22 cellular contexts compared by ENCODE assay signal in genomic region chr18:55031576-55031975, GRCh38.
"Had no signal": no experiment of that assay in that cellular context is flagged by ENCODE, and none has a peak within 500 bp of the region (broad histone marks: within the 10 kb centered on the region; RNA-seq: fewer than 3 reads in every experiment).

No MANE protein-coding gene starts in this region.

- H3K4me1 Mint-ChIP-seq: stimulated activated effector memory CD8-positive, alpha-beta T cell treated with anti-CD3 and anti-CD28 coated beads, Interleukin-12 subunit alpha, Interleukin-12 subunit beta, amount 100 ng/mL, for 72 hours had no signal

- H3K9me3 Mint-ChIP-seq: activated T-cell treated with anti-CD3 and anti-CD28 coated beads, Interleukin-2, amount 50 U/mL, for 72 hours; stimulated activated effector memory CD8-positive, alpha-beta T cell treated with anti-CD3 and anti-CD28 coated beads, Interleukin-12 subunit alpha, Interleukin-12 subunit beta, amount 100 ng/mL, for 72 hours had no signal

- H3K4me3 Mint-ChIP-seq: activated T-cell treated with anti-CD3 and anti-CD28 coated beads, Interleukin-2, amount 50 U/mL, for 72 hours; natural killer cell treated with Interleukin-12 subunit alpha and Interleukin-12 subunit beta and Interleukin-15 and Interleukin-18, amount 100 ng/mL, for 72 hours; stimulated activated effector memory CD8-positive, alpha-beta T cell treated with anti-CD3 and anti-CD28 coated beads, Interleukin-12 subunit alpha, Interleukin-12 subunit beta, amount 100 ng/mL, for 72 hours had no signal

- H3K4me3 ChIP-seq: breast epithelium, gastroesophageal sphincter, heart right ventricle, sigmoid colon, thoracic aorta had no signal

- H3K27ac ChIP-seq: breast epithelium, gastroesophageal sphincter, heart right ventricle, sigmoid colon, thoracic aorta had no signal

- H3K27ac Mint-ChIP-seq: activated T-cell treated with anti-CD3 and anti-CD28 coated beads, Interleukin-2, amount 50 U/mL, for 72 hours; natural killer cell treated with Interleukin-12 subunit alpha and Interleukin-12 subunit beta and Interleukin-15 and Interleukin-18, amount 100 ng/mL, for 72 hours; stimulated activated effector memory CD8-positive, alpha-beta T cell treated with anti-CD3 and anti-CD28 coated beads, Interleukin-12 subunit alpha, Interleukin-12 subunit beta, amount 100 ng/mL, for 72 hours had no signal

- DNase-seq: activated CD4-positive, alpha-beta T cell treated with anti-CD3 and anti-CD28 coated beads, Interleukin-2, amount 50 U/mL, for 1 hour; activated CD4-positive, CD25-positive, alpha-beta regulatory T cell treated with anti-CD3 and anti-CD28 coated beads, Interleukin-2, amount 50 U/mL, for 72 hours; activated CD8-positive, alpha-beta memory T cell treated with anti-CD3 and anti-CD28 coated beads for 24 hours; activated CD8-positive, alpha-beta memory T cell treated with anti-CD3 and anti-CD28 coated beads, Interleukin-2, amount 50 U/mL, for 48 hours; activated effector memory CD4-positive, alpha-beta T cell treated with anti-CD3 and anti-CD28 coated beads, Interleukin-2, amount 50 U/mL, for 16 hours; activated naive CD4-positive, alpha-beta T cell treated with anti-CD3 and anti-CD28 coated beads, Interleukin-2, amount 50 U/mL, for 16 hours; activated T-cell treated with anti-CD3 and anti-CD28 coated beads, Interleukin-2, amount 50 U/mL, for 72 hours; aorta; effector CD4-positive, alpha-beta T cell; heart right ventricle; kidney glomerular epithelial cell; left ventricle myocardium superior; nucleus accumbens; sigmoid colon; stimulated activated CD4-positive, alpha-beta T cell treated with anti-CD3 and anti-CD28 coated beads, Interleukin-4, amount 100 ng/mL, for 24 hours; T1000 had no signal

- ATAC-seq: activated T-cell treated with anti-CD3 and anti-CD28 coated beads, Interleukin-2, amount 50 U/mL, for 72 hours; esophagus mucosa; gastroesophageal sphincter; left ventricle myocardium superior; natural killer cell treated with Interleukin-12 subunit alpha and Interleukin-12 subunit beta and Interleukin-15 and Interleukin-18, amount 100 ng/mL, for 72 hours; stimulated activated effector memory CD8-positive, alpha-beta T cell treated with anti-CD3 and anti-CD28 coated beads, Interleukin-12 subunit alpha, Interleukin-12 subunit beta, amount 100 ng/mL, for 72 hours had no signal

- H3K36me3 Mint-ChIP-seq: natural killer cell treated with Interleukin-12 subunit alpha and Interleukin-12 subunit beta and Interleukin-15 and Interleukin-18, amount 100 ng/mL, for 72 hours; stimulated activated effector memory CD8-positive, alpha-beta T cell treated with anti-CD3 and anti-CD28 coated beads, Interleukin-12 subunit alpha, Interleukin-12 subunit beta, amount 100 ng/mL, for 72 hours had no signal

- H3K4me1 ChIP-seq: breast epithelium, gastroesophageal sphincter, sigmoid colon had no signal

- H3K36me3 ChIP-seq: breast epithelium, gastroesophageal sphincter, heart right ventricle, sigmoid colon, thoracic aorta had no signal

- H3K27me3 ChIP-seq: breast epithelium, gastroesophageal sphincter, heart right ventricle, sigmoid colon had no signal
